ENCODE assay signal across 18 cellular contexts in the genomic region with DNA sequence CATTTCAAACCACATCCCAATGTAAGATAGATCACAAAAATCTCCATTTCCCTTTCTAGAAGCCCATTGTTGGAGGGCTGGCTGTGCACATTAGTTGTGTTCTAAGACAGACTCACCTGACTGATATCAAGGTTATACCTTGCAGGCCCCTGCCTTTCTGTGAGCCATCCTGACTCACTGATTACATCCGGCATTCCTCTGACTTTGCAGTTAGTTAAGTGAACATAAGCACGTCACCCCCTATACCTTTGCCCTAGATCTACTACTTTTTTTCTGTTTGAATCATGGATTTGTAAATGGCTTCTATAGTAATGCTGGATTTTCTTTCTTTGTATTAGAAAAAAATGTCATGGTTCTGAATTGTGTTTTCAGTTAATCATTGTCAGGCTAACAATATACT.
DNase-seq lines count a peak whose midpoint lies in the region; ATAC-seq, FAIRE-seq and TF ChIP-seq lines count a peak whose summit lies in the region.
"Had no signal": no experiment of that assay in that cellular context is flagged by ENCODE, and none has a peak within 500 bp of the region (broad histone marks: within the 10 kb centered on the region; RNA-seq: fewer than 3 reads in every experiment).

No MANE protein-coding gene starts in this region.

- ATAC-seq in activated CD8-positive, alpha-beta T cell treated with anti-CD3 and anti-CD28 coated beads for 36 hours = no peak
- ATAC-seq: activated CD8-positive, alpha-beta memory T cell treated with anti-CD3 and anti-CD28 coated beads, Interleukin-2, amount 10 ng/mL, durations not matched to agents 7 days and 5 days had no signal

- H3K9me3 ChIP-seq in esophagus squamous epithelium = no peaks in the 10 kb centered on the region
- H3K9me3 ChIP-seq: BLaER1 treated with 17β-estradiol and CSF1 and Interleukin-3, amounts not matched to agents 10 nM and 100 nM; upper lobe of left lung had no signal

- H3K4me3 Mint-ChIP-seq in progenitor cell of endocrine pancreas (ENCODE audit: low read depth) = no peak overlapping the region
- no peak overlapping the region for H3K4me3 Mint-ChIP-seq in activated CD8-positive, alpha-beta T cell treated with anti-CD3 and anti-CD28 coated beads for 36 hours
- H3K4me3 Mint-ChIP-seq in activated T-helper 2 cell treated with anti-CD3 and anti-CD28 coated beads, Interferon-gamma antibody, Interleukin-2, Interleukin-4, amounts not matched to agents 10 μg/mL and 5 μg/mL and 100 μg/mL, durations not matched to agents 14 hours and 24 hours and 36 hours (ENCODE audit: low read depth) = no peak overlapping the region
- H3K4me3 Mint-ChIP-seq: activated CD8-positive, alpha-beta memory T cell treated with anti-CD3 and anti-CD28 coated beads, Interleukin-2, amount 10 ng/mL, durations not matched to agents 7 days and 5 days; activated naive CD8-positive, alpha-beta T cell treated with anti-CD3 and anti-CD28 coated beads, Interleukin-2, amount 10 ng/mL, durations not matched to agents 7 days and 5 days; H9 had no signal

- CTCF ChIA-PET in activated CD8-positive, alpha-beta T cell treated with anti-CD3 and anti-CD28 coated beads for 36 hours (lab: Charles Lee) = no interaction called here

- DNase-seq in EL (peak; percentile 41), RKO (ENCODE audit: low spot score) (peak; percentile 16), esophagus squamous epithelium (lab: John Stamatoyannopoulos, UW) (no peak), progenitor cell of endocrine pancreas (ENCODE audit: low spot score, unreplicated experiment) (no peak), GM19239 (ENCODE audit: insufficient read length, low spot score) (no peak), DMS153 (lab: John Stamatoyannopoulos, UW) (no peak)
- no peak for DNase-seq in activated CD8-positive, alpha-beta T cell treated with anti-CD3 and anti-CD28 coated beads for 36 hours
- DNase-seq in activated T-helper 2 cell treated with anti-CD3 and anti-CD28 coated beads, Interferon-gamma antibody, Interleukin-2, Interleukin-4, amounts not matched to agents 10 μg/mL and 5 μg/mL and 100 μg/mL, durations not matched to agents 14 hours and 24 hours and 36 hours (ENCODE audit: low spot score) = no peak
- DNase-seq: activated CD8-positive, alpha-beta memory T cell treated with anti-CD3 and anti-CD28 coated beads, Interleukin-2, amount 10 ng/mL, durations not matched to agents 7 days and 5 days; activated naive CD8-positive, alpha-beta T cell treated with anti-CD3 and anti-CD28 coated beads, Interleukin-2, amount 10 ng/mL, durations not matched to agents 7 days and 5 days; cortex of kidney; H9; NCI-H2107; NK-92 treated with Interleukin-12 subunit alpha and Interleukin-12 subunit beta, amount 100 ng/mL, for 24 hours; upper lobe of left lung had no signal

- H3K4me1 Mint-ChIP-seq in progenitor cell of endocrine pancreas (ENCODE audit: low read depth) = peaks cover 6% of the 10 kb centered on the region
- no peaks in the 10 kb centered on the region for H3K4me1 Mint-ChIP-seq in activated CD8-positive, alpha-beta T cell treated with anti-CD3 and anti-CD28 coated beads for 36 hours (ENCODE audit: low read depth)
- no peaks in the 10 kb centered on the region for H3K4me1 Mint-ChIP-seq in activated T-helper 2 cell treated with anti-CD3 and anti-CD28 coated beads, Interferon-gamma antibody, Interleukin-2, Interleukin-4, amounts not matched to agents 10 μg/mL and 5 μg/mL and 100 μg/mL, durations not matched to agents 14 hours and 24 hours and 36 hours (ENCODE audit: low read depth)
- H3K4me1 Mint-ChIP-seq: activated CD8-positive, alpha-beta memory T cell treated with anti-CD3 and anti-CD28 coated beads, Interleukin-2, amount 10 ng/mL, durations not matched to agents 7 days and 5 days; activated naive CD8-positive, alpha-beta T cell treated with anti-CD3 and anti-CD28 coated beads, Interleukin-2, amount 10 ng/mL, durations not matched to agents 7 days and 5 days; H9 had no signal

- H3K27me3 ChIP-seq in esophagus squamous epithelium = no peaks in the 10 kb centered on the region
- H3K27me3 ChIP-seq: BLaER1 treated with 17β-estradiol and CSF1 and Interleukin-3, amounts not matched to agents 10 nM and 100 nM; upper lobe of left lung had no signal

- H3K36me3 ChIP-seq in esophagus squamous epithelium = peaks cover 0 to 22% (median 8%) of the 10 kb centered on the region in 3 donors

- H3K4me1 ChIP-seq in esophagus squamous epithelium = peaks cover 0 to 39% (median 0%) of the 10 kb centered on the region in 3 donors
- H3K4me1 ChIP-seq: BLaER1 treated with 17β-estradiol and CSF1 and Interleukin-3, amounts not matched to agents 10 nM and 100 nM; upper lobe of left lung had no signal

- FAIRE-seq in GM19239 (lab: Jason Lieb, UNC) = no peak

- H3K9me3 Mint-ChIP-seq in progenitor cell of endocrine pancreas (ENCODE audit: low read depth) = no peaks in the 10 kb centered on the region
- no peaks in the 10 kb centered on the region for H3K9me3 Mint-ChIP-seq in activated CD8-positive, alpha-beta T cell treated with anti-CD3 and anti-CD28 coated beads for 36 hours
- H3K9me3 Mint-ChIP-seq in activated T-helper 2 cell treated with anti-CD3 and anti-CD28 coated beads, Interferon-gamma antibody, Interleukin-2, Interleukin-4, amounts not matched to agents 10 μg/mL and 5 μg/mL and 100 μg/mL, durations not matched to agents 14 hours and 24 hours and 36 hours = no peaks in the 10 kb centered on the region
- H3K9me3 Mint-ChIP-seq: activated naive CD8-positive, alpha-beta T cell treated with anti-CD3 and anti-CD28 coated beads, Interleukin-2, amount 10 ng/mL, durations not matched to agents 7 days and 5 days; H9 had no signal

- H3K27ac Mint-ChIP-seq in progenitor cell of endocrine pancreas = peak overlapping the region; percentile 4
- H3K27ac Mint-ChIP-seq in activated CD8-positive, alpha-beta T cell treated with anti-CD3 and anti-CD28 coated beads for 36 hours = no peak overlapping the region
- H3K27ac Mint-ChIP-seq in activated T-helper 2 cell treated with anti-CD3 and anti-CD28 coated beads, Interferon-gamma antibody, Interleukin-2, Interleukin-4, amounts not matched to agents 10 μg/mL and 5 μg/mL and 100 μg/mL, durations not matched to agents 14 hours and 24 hours and 36 hours = no peak overlapping the region
- H3K27ac Mint-ChIP-seq: activated CD8-positive, alpha-beta memory T cell treated with anti-CD3 and anti-CD28 coated beads, Interleukin-2, amount 10 ng/mL, durations not matched to agents 7 days and 5 days; activated naive CD8-positive, alpha-beta T cell treated with anti-CD3 and anti-CD28 coated beads, Interleukin-2, amount 10 ng/mL, durations not matched to agents 7 days and 5 days had no signal

- no peaks in the 10 kb centered on the region for H3K27me3 Mint-ChIP-seq in progenitor cell of endocrine pancreas
- H3K27me3 Mint-ChIP-seq in activated CD8-positive, alpha-beta T cell treated with anti-CD3 and anti-CD28 coated beads for 36 hours = no peaks in the 10 kb centered on the region
- H3K27me3 Mint-ChIP-seq in activated T-helper 2 cell treated with anti-CD3 and anti-CD28 coated beads, Interferon-gamma antibody, Interleukin-2, Interleukin-4, amounts not matched to agents 10 μg/mL and 5 μg/mL and 100 μg/mL, durations not matched to agents 14 hours and 24 hours and 36 hours (ENCODE audit: low read depth) = no peaks in the 10 kb centered on the region
- H3K27me3 Mint-ChIP-seq: activated CD8-positive, alpha-beta memory T cell treated with anti-CD3 and anti-CD28 coated beads, Interleukin-2, amount 10 ng/mL, durations not matched to agents 7 days and 5 days; activated naive CD8-positive, alpha-beta T cell treated with anti-CD3 and anti-CD28 coated beads, Interleukin-2, amount 10 ng/mL, durations not matched to agents 7 days and 5 days had no signal

- TF ChIP-seq CTCF in esophagus squamous epithelium (IDR thresholded peaks at IDR 0.05) (no peak), progenitor cell of endocrine pancreas (IDR thresholded peaks at IDR 0.05; ENCODE audit: unreplicated experiment) (no peak)
- no peak for TF ChIP-seq CTCF in activated CD8-positive, alpha-beta T cell treated with anti-CD3 and anti-CD28 coated beads for 36 hours (IDR thresholded peaks at IDR 0.05)

- no peak for TF ChIP-seq POLR2A in esophagus squamous epithelium (IDR thresholded peaks at IDR 0.05)

- H3K4me3 ChIP-seq in esophagus squamous epithelium = no peak overlapping the region
- H3K4me3 ChIP-seq: BLaER1 treated with 17β-estradiol and CSF1 and Interleukin-3, amounts not matched to agents 10 nM and 100 nM; SK-N-MC; upper lobe of left lung had no signal

- intact Hi-C loops in esophagus squamous epithelium (cut with DNase I) = no loop called here
- intact Hi-C loops in activated CD8-positive, alpha-beta T cell treated with anti-CD3 and anti-CD28 coated beads for 36 hours (cut with micrococcal nuclease) = no loop called here
- intact Hi-C loops in activated T-helper 2 cell treated with anti-CD3 and anti-CD28 coated beads, Interferon-gamma antibody, Interleukin-2, Interleukin-4, amounts not matched to agents 10 μg/mL and 5 μg/mL and 100 μg/mL, durations not matched to agents 14 hours and 24 hours and 36 hours (cut with micrococcal nuclease) = no loop called here

- H3K36me3 Mint-ChIP-seq in progenitor cell of endocrine pancreas (ENCODE audit: insufficient read depth) = peaks cover 1% of the 10 kb centered on the region
- H3K36me3 Mint-ChIP-seq in activated CD8-positive, alpha-beta T cell treated with anti-CD3 and anti-CD28 coated beads for 36 hours (ENCODE audit: low read depth) = peaks cover 29% of the 10 kb centered on the region
- peaks cover 31% of the 10 kb centered on the region for H3K36me3 Mint-ChIP-seq in activated T-helper 2 cell treated with anti-CD3 and anti-CD28 coated beads, Interferon-gamma antibody, Interleukin-2, Interleukin-4, amounts not matched to agents 10 μg/mL and 5 μg/mL and 100 μg/mL, durations not matched to agents 14 hours and 24 hours and 36 hours (ENCODE audit: low read depth)

- 53 to 58% methylated on average over 2 of the region's 2 CpGs for WGBS in esophagus squamous epithelium, 2 donors

- POLR2A ChIA-PET in activated CD8-positive, alpha-beta T cell treated with anti-CD3 and anti-CD28 coated beads for 36 hours (lab: Charles Lee) = no interaction called here

- peak overlapping the region in 3 of 4 donors; percentile 35 to 83 (median 61) for H3K27ac ChIP-seq in esophagus squamous epithelium
- H3K27ac ChIP-seq: BLaER1 treated with 17β-estradiol and CSF1 and Interleukin-3, amounts not matched to agents 10 nM and 100 nM; SK-N-MC; upper lobe of left lung; VCaP had no signal

Comparison
In these comparisons a context has a peak if more than half of its experiments do, and no peak if none do; other contexts are left out.
1. DNase-seq: peak in EL (single experiment) and RKO (single experiment); none in esophagus squamous epithelium (single experiment), progenitor cell of endocrine pancreas (single experiment), activated CD8-positive, alpha-beta T cell treated with anti-CD3 and anti-CD28 coated beads for 36 hours (single experiment), activated T-helper 2 cell treated with anti-CD3 and anti-CD28 coated beads, Interferon-gamma antibody, Interleukin-2, Interleukin-4, amounts not matched to agents 10 μg/mL and 5 μg/mL and 100 μg/mL, durations not matched to agents 14 hours and 24 hours and 36 hours (single experiment), GM19239 (single experiment) and DMS153 (single experiment).